ENCODE assay signal across 19 cellular contexts in the genomic region with DNA sequence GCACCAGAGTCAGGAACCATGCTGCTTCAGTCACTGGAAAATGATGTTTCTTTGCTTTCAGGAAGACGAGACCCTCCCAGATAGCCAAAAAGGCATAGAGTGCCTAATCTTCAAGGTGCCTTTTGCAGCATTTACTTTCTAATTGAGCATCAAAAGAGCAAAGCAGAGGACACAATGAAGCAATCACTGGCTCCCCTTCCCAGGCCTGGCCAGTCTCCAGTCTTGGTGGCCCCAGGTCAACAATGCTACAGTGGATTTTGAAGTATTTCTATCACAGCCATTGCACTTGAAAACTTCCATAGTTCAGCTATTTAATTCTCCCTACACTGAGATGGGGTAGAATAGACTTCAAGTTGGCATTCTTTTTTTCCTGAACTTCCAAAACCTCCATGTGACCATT. TPM values are rescaled to one million over a fixed set of nuclear protein-coding genes. Genes with fewer than 3 reads are reported as not detected.
"Had no signal": no experiment of that assay in that cellular context is flagged by ENCODE, and none has a peak within 500 bp of the region (broad histone marks: within the 10 kb centered on the region; RNA-seq: fewer than 3 reads in every experiment).

No MANE protein-coding gene starts in this region.

- DNase-seq: activated B cell treated with CpG ODN at 0.5 μM for 24 hours; activated CD4-positive, alpha-beta T cell treated with anti-CD3 and anti-CD28 coated beads for 36 hours; activated CD4-positive, alpha-beta T cell treated with anti-CD3 and anti-CD28 coated beads, Interleukin-2, amount 50 U/mL, for 4 hours; activated CD8-positive, alpha-beta memory T cell treated with anti-CD3 and anti-CD28 coated beads for 24 hours; activated CD8-positive, alpha-beta memory T cell treated with anti-CD3 and anti-CD28 coated beads, Interleukin-2, amount 50 U/mL, for 4 hours; activated naive CD4-positive, alpha-beta T cell; activated T-cell treated with anti-CD3 and anti-CD28 coated beads, Interleukin-2, amount 50 U/mL, for 24 hours; colonic mucosa; endodermal cell; immature natural killer cell; naive B cell; posterior cingulate gyrus; small intestine; SW 1271; T-helper 17 cell had no signal

- H3K9me3 ChIP-seq: colonic mucosa had no signal

- H3K4me3 ChIP-seq: colonic mucosa had no signal

- H3K4me1 ChIP-seq: colonic mucosa had no signal

- H3K27me3 ChIP-seq: colonic mucosa had no signal

- ATAC-seq: activated CD4-positive, alpha-beta T cell treated with anti-CD3 and anti-CD28 coated beads for 36 hours; activated T-helper 17 cell treated with anti-CD3 and anti-CD28 coated beads, Interleukin-2, amount 50 U/mL, for 72 hours; sciatic nerve; stimulated activated memory B cell treated with anti-CD40 and anti-IgM and Interleukin-4, amounts not matched to agents 10 μg/mL and 1 μg/mL and 100 μg/mL, for 72 hours; T-helper 17 cell had no signal

- H3K36me3 ChIP-seq: colonic mucosa had no signal

- H3K27ac ChIP-seq: colonic mucosa had no signal

RNA-seq across cellular contexts. Expression of a gene that starts 15.4 kb away (rescaled TPM):
- total RNA-seq: activated B cell treated with CpG ODN at 0.5 μM for 24 hours; activated CD4-positive, alpha-beta T cell treated with anti-CD3 and anti-CD28 coated beads for 36 hours; fibroblast of villous mesenchyme had no signal
- polyA plus RNA-seq: immature natural killer cell had no signal
